ENCODE assay signal across 18 cellular contexts in genomic region chr10:71082930-71083329, GRCh38.
"Had no signal": no experiment of that assay in that cellular context is flagged by ENCODE, and none has a peak within 500 bp of the region (broad histone marks: within the 10 kb centered on the region; RNA-seq: fewer than 3 reads in every experiment).

No MANE protein-coding gene starts in this region.

- DNase-seq: activated CD4-positive, alpha-beta T cell treated with anti-CD3 and anti-CD28 coated beads, Interleukin-2, amount 10 ng/mL, durations not matched to agents 24 days and 14 days; activated gamma-delta T cell treated with Interleukin-2 at 50 U/mL for 16 hours; activated T-cell treated with anti-CD3 and anti-CD28 coated beads for 4 hours; dermis blood vessel endothelial cell; effector memory CD8-positive, alpha-beta T cell; foreskin fibroblast; psoas muscle; stimulated activated naive B cell treated with anti-CD40 and anti-IgM and Interleukin-4, amounts not matched to agents 10 μg/mL and 1 μg/mL and 100 μg/mL, for 72 hours; T-helper 9 cell; thyroid gland had no signal

- H3K4me3 Mint-ChIP-seq: activated CD4-positive, alpha-beta T cell treated with anti-CD3 and anti-CD28 coated beads, Interleukin-2, amount 10 ng/mL, durations not matched to agents 24 days and 14 days; activated naive CD8-positive, alpha-beta T cell; activated T-helper 1 cell treated with anti-CD3 and anti-CD28 coated beads, Interleukin-12 subunit alpha, Interleukin-12 subunit beta, Interleukin-2, Interleukin-4 antibody, amounts not matched to agents 30 ng/mL and 10 ng/mL and 1 ng/mL, durations not matched to agents 14 hours and 24 hours and 36 hours; effector memory CD8-positive, alpha-beta T cell; memory B cell; neural crest cell; stimulated activated naive B cell treated with anti-CD40 and anti-IgM and Interleukin-4, amounts not matched to agents 10 μg/mL and 1 μg/mL and 100 μg/mL, for 72 hours; T-cell had no signal

- H3K36me3 Mint-ChIP-seq: activated naive CD8-positive, alpha-beta T cell; memory B cell; stimulated activated naive B cell treated with anti-CD40 and anti-IgM and Interleukin-4, amounts not matched to agents 10 μg/mL and 1 μg/mL and 100 μg/mL, for 72 hours; T-cell had no signal

- H3K9me3 Mint-ChIP-seq: activated CD4-positive, alpha-beta T cell treated with anti-CD3 and anti-CD28 coated beads, Interleukin-2, amount 10 ng/mL, durations not matched to agents 24 days and 14 days; activated T-helper 1 cell treated with anti-CD3 and anti-CD28 coated beads, Interleukin-12 subunit alpha, Interleukin-12 subunit beta, Interleukin-2, Interleukin-4 antibody, amounts not matched to agents 30 ng/mL and 10 ng/mL and 1 ng/mL, durations not matched to agents 14 hours and 24 hours and 36 hours; effector memory CD8-positive, alpha-beta T cell; memory B cell; neural crest cell; stimulated activated naive B cell treated with anti-CD40 and anti-IgM and Interleukin-4, amounts not matched to agents 10 μg/mL and 1 μg/mL and 100 μg/mL, for 72 hours; T-cell had no signal

- ATAC-seq: effector memory CD8-positive, alpha-beta T cell; left lobe of liver; psoas muscle; right lobe of liver; SK-N-SH treated with all-trans-retinoic acid at 6 μM for 48 hours; stimulated activated naive B cell treated with anti-CD40 and anti-IgM and Interleukin-4, amounts not matched to agents 10 μg/mL and 1 μg/mL and 100 μg/mL, for 72 hours; T-cell had no signal

- H3K4me1 Mint-ChIP-seq: activated CD4-positive, alpha-beta T cell treated with anti-CD3 and anti-CD28 coated beads, Interleukin-2, amount 10 ng/mL, durations not matched to agents 24 days and 14 days; memory B cell; neural crest cell; stimulated activated naive B cell treated with anti-CD40 and anti-IgM and Interleukin-4, amounts not matched to agents 10 μg/mL and 1 μg/mL and 100 μg/mL, for 72 hours; T-cell had no signal

- H3K27me3 Mint-ChIP-seq: activated CD4-positive, alpha-beta T cell treated with anti-CD3 and anti-CD28 coated beads, Interleukin-2, amount 10 ng/mL, durations not matched to agents 24 days and 14 days; activated naive CD8-positive, alpha-beta T cell had no signal

- H3K27ac Mint-ChIP-seq: activated CD4-positive, alpha-beta T cell treated with anti-CD3 and anti-CD28 coated beads, Interleukin-2, amount 10 ng/mL, durations not matched to agents 24 days and 14 days; activated naive CD8-positive, alpha-beta T cell; activated T-helper 1 cell treated with anti-CD3 and anti-CD28 coated beads, Interleukin-12 subunit alpha, Interleukin-12 subunit beta, Interleukin-2, Interleukin-4 antibody, amounts not matched to agents 30 ng/mL and 10 ng/mL and 1 ng/mL, durations not matched to agents 14 hours and 24 hours and 36 hours; effector memory CD8-positive, alpha-beta T cell; memory B cell; stimulated activated naive B cell treated with anti-CD40 and anti-IgM and Interleukin-4, amounts not matched to agents 10 μg/mL and 1 μg/mL and 100 μg/mL, for 72 hours; T-cell had no signal
